ENCODE assay signal across 10 cellular contexts in the genomic region with DNA sequence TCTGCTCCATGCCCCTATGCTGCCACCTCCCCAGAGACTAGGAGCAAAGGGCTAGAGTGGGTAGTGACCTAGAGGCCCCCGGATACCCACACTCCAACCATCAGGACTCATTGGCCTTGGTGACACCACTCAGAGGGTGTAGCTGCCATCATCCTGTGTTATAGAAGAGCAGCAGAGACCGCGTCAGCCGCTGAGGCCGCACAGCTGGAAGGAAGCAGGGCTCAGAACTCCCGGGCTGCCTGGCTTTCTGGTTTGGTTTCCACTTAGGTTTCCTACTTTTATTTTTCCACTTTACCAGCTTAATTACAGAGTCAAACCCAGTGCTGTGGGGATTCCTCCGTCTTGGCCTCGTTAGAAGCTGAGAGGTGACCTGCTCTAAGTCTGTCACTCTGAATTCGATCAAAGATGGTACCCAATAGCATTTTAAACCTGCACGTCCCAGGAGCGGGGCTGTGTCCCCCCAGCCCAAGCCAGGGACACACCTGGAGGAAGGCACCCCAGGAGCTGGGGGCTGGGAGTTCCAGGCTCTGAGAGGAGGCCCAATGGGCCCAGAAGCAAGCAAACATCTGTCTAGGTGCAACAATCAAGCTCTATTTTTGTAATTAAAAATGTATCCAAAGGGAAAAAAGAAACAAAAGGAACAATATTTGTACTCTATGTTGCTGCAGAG. TPM values are rescaled to one million over a fixed set of nuclear protein-coding genes. Genes with fewer than 3 reads are reported as not detected.
A peak's percentile ranks its signal among the peaks of the same experiment; 100 is the strongest.
DNase-seq lines count a peak whose midpoint lies in the region; ATAC-seq, FAIRE-seq and TF ChIP-seq lines count a peak whose summit lies in the region.
"Had no signal": no experiment of that assay in that cellular context is flagged by ENCODE, and none has a peak within 500 bp of the region (broad histone marks: within the 10 kb centered on the region; RNA-seq: fewer than 3 reads in every experiment).

No MANE protein-coding gene starts in this region.

- no peaks in the 10 kb centered on the region for H3K9me3 ChIP-seq in kidney (ENCODE audit: control insufficient read depth in 1 of 2, low read length in 2 of 2)

- ATAC-seq in stimulated activated effector memory CD8-positive, alpha-beta T cell treated with anti-CD3 and anti-CD28 coated beads, Interleukin-12 subunit alpha, Interleukin-12 subunit beta, amount 100 ng/mL, for 72 hours, result no peak
- no peak for ATAC-seq in GM21381 (IDR thresholded peaks at IDR 0.05; ENCODE audit: unreplicated experiment)
- ATAC-seq in GM18870 (IDR thresholded peaks at IDR 0.05; ENCODE audit: unreplicated experiment), result no peak

- TF ChIP-seq CTCF in RWPE1 (conservative IDR thresholded peaks at IDR 0.05; ENCODE audit: low read depth) (no peak), kidney (IDR thresholded peaks at IDR 0.05; ENCODE audit: borderline replicate concordance, extremely low read depth, insufficient read depth) (no peak)

- H3K4me1 Mint-ChIP-seq in activated CD4-positive, alpha-beta memory T cell treated with anti-CD3 and anti-CD28 coated beads, Interleukin-2, amount 10 ng/mL, durations not matched to agents 7 days and 5 days, result peaks cover 26% of the 10 kb centered on the region
- peaks cover 13% of the 10 kb centered on the region for H3K4me1 Mint-ChIP-seq in activated CD4-positive, alpha-beta memory T cell treated with anti-CD3 and anti-CD28 coated beads for 36 hours (ENCODE audit: low read depth)
- peaks cover 36% of the 10 kb centered on the region for H3K4me1 Mint-ChIP-seq in stimulated activated effector memory CD8-positive, alpha-beta T cell treated with anti-CD3 and anti-CD28 coated beads, Interleukin-12 subunit alpha, Interleukin-12 subunit beta, amount 100 ng/mL, for 72 hours

- FAIRE-seq in kidney (lab: Jason Lieb, UNC), result no peak

- H3K27ac ChIP-seq in RWPE1 (peak overlapping the region; percentile 94), kidney (ENCODE audit: low read depth in 2 of 2, low read length in 2 of 2) (no peak overlapping the region)
- H3K27ac ChIP-seq: VCaP had no signal

- H3K27ac Mint-ChIP-seq in activated CD4-positive, alpha-beta memory T cell treated with anti-CD3 and anti-CD28 coated beads, Interleukin-2, amount 10 ng/mL, durations not matched to agents 7 days and 5 days, result no peak overlapping the region
- H3K27ac Mint-ChIP-seq in activated CD4-positive, alpha-beta memory T cell treated with anti-CD3 and anti-CD28 coated beads for 36 hours, result no peak overlapping the region
- no peak overlapping the region for H3K27ac Mint-ChIP-seq in stimulated activated effector memory CD8-positive, alpha-beta T cell treated with anti-CD3 and anti-CD28 coated beads, Interleukin-12 subunit alpha, Interleukin-12 subunit beta, amount 100 ng/mL, for 72 hours

- no peak for DNase-seq in activated CD4-positive, alpha-beta memory T cell treated with anti-CD3 and anti-CD28 coated beads, Interleukin-2, amount 10 ng/mL, durations not matched to agents 7 days and 5 days
- no peak for DNase-seq in activated CD4-positive, alpha-beta memory T cell treated with anti-CD3 and anti-CD28 coated beads for 36 hours
- DNase-seq in RWPE1 (ENCODE audit: low spot score), result no peak
- DNase-seq in kidney, result peak; percentile 58
- DNase-seq in stimulated activated effector memory CD8-positive, alpha-beta T cell treated with anti-CD3 and anti-CD28 coated beads, Interleukin-12 subunit alpha, Interleukin-12 subunit beta, amount 100 ng/mL, for 72 hours (ENCODE audit: low spot score in 2 of 2), result no peak
- DNase-seq in Ammon's horn (ENCODE audit: low spot score), result no peak

- POLR2A ChIA-PET in activated CD4-positive, alpha-beta memory T cell treated with anti-CD3 and anti-CD28 coated beads, Interleukin-2, amount 10 ng/mL, durations not matched to agents 7 days and 5 days (lab: Charles Lee), result interaction anchor here (0.7 to 1.7 kb wide), 4 partner anchors 9 to 355 kb away, joined by 3 to 10 read pairs (median 4); no protein-coding TSS in a partner anchor
- POLR2A ChIA-PET in activated CD4-positive, alpha-beta memory T cell treated with anti-CD3 and anti-CD28 coated beads for 36 hours (lab: Charles Lee), result interaction anchor here (0.8 to 0.9 kb wide), 2 partner anchors 15 to 355 kb away, joined by 3 to 6 read pairs; a partner anchor contains a TSS
- POLR2A ChIA-PET in RWPE1 (lab: Yijun Ruan, JAX; ENCODE audit: low non-redundant PET), result interaction anchor here (0.9 kb wide), 1 partner anchor 354 kb away, joined by 3 read pairs; no protein-coding TSS in a partner anchor

- H3K27me3 Mint-ChIP-seq in activated CD4-positive, alpha-beta memory T cell treated with anti-CD3 and anti-CD28 coated beads, Interleukin-2, amount 10 ng/mL, durations not matched to agents 7 days and 5 days, result peaks cover 26% of the 10 kb centered on the region
- H3K27me3 Mint-ChIP-seq in activated CD4-positive, alpha-beta memory T cell treated with anti-CD3 and anti-CD28 coated beads for 36 hours, result peaks cover 2% of the 10 kb centered on the region

- intact Hi-C loops in activated CD4-positive, alpha-beta memory T cell treated with anti-CD3 and anti-CD28 coated beads for 36 hours (cut with micrococcal nuclease), result loop anchor here (1.0 to 10.0 kb wide), 4 partner anchors 193 to 583 kb away; partner anchors contain the start of genes C11orf21, KCNQ1, KCNQ1OT1 and TSPAN32
- intact Hi-C loops in kidney (cut with DNase I), result loop anchor here (2.0 to 10.0 kb wide), 2 partner anchors 355 to 463 kb away; no protein-coding TSS in a partner anchor

- no peak overlapping the region for H3K4me3 ChIP-seq in kidney (ENCODE audit: low read length in 2 of 2)

- H3K4me1 ChIP-seq in kidney (ENCODE audit: control insufficient read depth in 1 of 2, insufficient read depth in 1 of 2, low read depth in 1 of 2, low read length in 2 of 2), result peaks cover 15 to 22% of the 10 kb centered on the region in 2 donors

- no peaks in the 10 kb centered on the region for H3K36me3 Mint-ChIP-seq in activated CD4-positive, alpha-beta memory T cell treated with anti-CD3 and anti-CD28 coated beads, Interleukin-2, amount 10 ng/mL, durations not matched to agents 7 days and 5 days (ENCODE audit: low read depth)
- no peaks in the 10 kb centered on the region for H3K36me3 Mint-ChIP-seq in activated CD4-positive, alpha-beta memory T cell treated with anti-CD3 and anti-CD28 coated beads for 36 hours
- H3K36me3 Mint-ChIP-seq in stimulated activated effector memory CD8-positive, alpha-beta T cell treated with anti-CD3 and anti-CD28 coated beads, Interleukin-12 subunit alpha, Interleukin-12 subunit beta, amount 100 ng/mL, for 72 hours, result peaks cover 13% of the 10 kb centered on the region

- H3K9ac ChIP-seq in kidney (ENCODE audit: low read length in 2 of 2), result no peak overlapping the region

- H3K36me3 ChIP-seq in kidney (ENCODE audit: control insufficient read depth in 1 of 2, insufficient read depth in 2 of 2, low read length in 2 of 2), result no peaks in the 10 kb centered on the region

- CTCF ChIA-PET in activated CD4-positive, alpha-beta memory T cell treated with anti-CD3 and anti-CD28 coated beads, Interleukin-2, amount 10 ng/mL, durations not matched to agents 7 days and 5 days (lab: Charles Lee), result interaction anchor here (0.5 to 10.9 kb wide), 13 partner anchors 11 to 583 kb away, joined by 3 to 216 read pairs (median 4); no protein-coding TSS in a partner anchor
- CTCF ChIA-PET in activated CD4-positive, alpha-beta memory T cell treated with anti-CD3 and anti-CD28 coated beads for 36 hours (lab: Charles Lee), result interaction anchor here (0.6 to 13.2 kb wide), 34 partner anchors 9 to 660 kb away, joined by 3 to 532 read pairs (median 4); partner anchors contain the start of genes KCNQ1 and PHLDA2
- CTCF ChIA-PET in RWPE1 (lab: Yijun Ruan, JAX), result interaction anchor here (0.6 to 12.4 kb wide), 18 partner anchors 9 to 462 kb away, joined by 3 to 324 read pairs (median 4); partner anchors contain the start of gene PHLDA2

- H3K9me3 Mint-ChIP-seq in activated CD4-positive, alpha-beta memory T cell treated with anti-CD3 and anti-CD28 coated beads, Interleukin-2, amount 10 ng/mL, durations not matched to agents 7 days and 5 days, result no peaks in the 10 kb centered on the region
- H3K9me3 Mint-ChIP-seq in activated CD4-positive, alpha-beta memory T cell treated with anti-CD3 and anti-CD28 coated beads for 36 hours, result no peaks in the 10 kb centered on the region
- H3K9me3 Mint-ChIP-seq in stimulated activated effector memory CD8-positive, alpha-beta T cell treated with anti-CD3 and anti-CD28 coated beads, Interleukin-12 subunit alpha, Interleukin-12 subunit beta, amount 100 ng/mL, for 72 hours, result no peaks in the 10 kb centered on the region

- peak overlapping the region; percentile 37 for H3K4me3 Mint-ChIP-seq in activated CD4-positive, alpha-beta memory T cell treated with anti-CD3 and anti-CD28 coated beads, Interleukin-2, amount 10 ng/mL, durations not matched to agents 7 days and 5 days
- H3K4me3 Mint-ChIP-seq in activated CD4-positive, alpha-beta memory T cell treated with anti-CD3 and anti-CD28 coated beads for 36 hours, result no peak overlapping the region
- peak overlapping the region; percentile 43 for H3K4me3 Mint-ChIP-seq in stimulated activated effector memory CD8-positive, alpha-beta T cell treated with anti-CD3 and anti-CD28 coated beads, Interleukin-12 subunit alpha, Interleukin-12 subunit beta, amount 100 ng/mL, for 72 hours

RNA-seq across cellular contexts. Expression of gene CDKN1C, which starts 2.1 kb away (rescaled TPM):
- total RNA-seq in activated CD4-positive, alpha-beta memory T cell treated with anti-CD3 and anti-CD28 coated beads, Interleukin-2, amount 10 ng/mL, durations not matched to agents 7 days and 5 days, result under 1 TPM; 0.55 to 0.60 TPM
- total RNA-seq in activated CD4-positive, alpha-beta memory T cell treated with anti-CD3 and anti-CD28 coated beads for 36 hours, result under 1 TPM; 0.41 to 0.69 TPM
- total RNA-seq in kidney, result 54.8 TPM
- polyA plus RNA-seq in kidney (ENCODE audit: insufficient read depth, low read depth, low replicate concordance), result 192 TPM

RNA-seq across cellular contexts. Expression of gene PHLDA2, which starts 41.6 kb away (rescaled TPM):
- 1 to 10 TPM; 3.7 to 5.0 TPM for total RNA-seq in activated CD4-positive, alpha-beta memory T cell treated with anti-CD3 and anti-CD28 coated beads, Interleukin-2, amount 10 ng/mL, durations not matched to agents 7 days and 5 days
- 1 to 10 TPM; 7.6 to 8.3 TPM for total RNA-seq in activated CD4-positive, alpha-beta memory T cell treated with anti-CD3 and anti-CD28 coated beads for 36 hours
- total RNA-seq in kidney, result 19.7 TPM
- polyA plus RNA-seq in kidney (ENCODE audit: insufficient read depth, low read depth, low replicate concordance), result 9.0 TPM
- total RNA-seq: temporal lobe had no signal

Comparison
In these comparisons a context has a peak if more than half of its experiments do, and no peak if none do; other contexts are left out.
1. RNA of gene CDKN1C, which starts 2.1 kb away (total RNA-seq): 54.8 TPM in kidney (single experiment); 0.41 to 0.69 TPM in activated CD4-positive, alpha-beta memory T cell treated with anti-CD3 and anti-CD28 coated beads for 36 hours and 0.55 to 0.60 TPM in activated CD4-positive, alpha-beta memory T cell treated with anti-CD3 and anti-CD28 coated beads, Interleukin-2, amount 10 ng/mL, durations not matched to agents 7 days and 5 days; every median in the first group is over 10 times any median in the second.